ENCODE assay signal across 11 cellular contexts in genomic region chr3:128317101-128317697, GRCh38.
DNase-seq lines count a peak whose midpoint lies in the region; ATAC-seq and TF ChIP-seq lines count a peak whose summit lies in the region.
"Had no signal": no experiment of that assay in that cellular context is flagged by ENCODE, and none has a peak within 500 bp of the region (broad histone marks: within the 10 kb centered on the region; RNA-seq: fewer than 3 reads in every experiment).

No MANE protein-coding gene starts in this region.

- no peak for TF ChIP-seq CTCF in colonic mucosa (IDR thresholded peaks at IDR 0.05)

- H2AK5ac ChIP-seq in trophoblast cell (ENCODE audit: low read length): no peak overlapping the region

- no CpG with 5 or more reads among the region's 17 CpGs for WGBS in trophoblast cell (ENCODE audit: extremely low coverage, insufficient coverage, insufficient read length)

- H3K27ac ChIP-seq in BLaER1 (peak overlapping the region; percentile 45; the same call in 1 of the 2 replicates), colonic mucosa (no peak overlapping the region), trophoblast cell (ENCODE audit: low read depth, low read length) (no peak overlapping the region)
- H3K27ac ChIP-seq in CD8-positive, alpha-beta memory T cell (ENCODE audit: low read depth, low read length): no peak overlapping the region

- no peaks in the 10 kb centered on the region; the same call in 1 of the 2 replicates for H4K20me1 ChIP-seq in BLaER1

- peak overlapping the region; percentile 37 to 93 (median 64) for H3K27ac Mint-ChIP-seq in CD8-positive, alpha-beta memory T cell
- H3K27ac Mint-ChIP-seq: activated B cell treated with CpG ODN at 0.5 μM for 24 hours had no signal

- no peaks in the 10 kb centered on the region for H3K9me3 Mint-ChIP-seq in CD8-positive, alpha-beta memory T cell
- H3K9me3 Mint-ChIP-seq: activated B cell treated with CpG ODN at 0.5 μM for 24 hours had no signal

- H3K4me1 ChIP-seq in BLaER1 (peaks cover 34% of the 10 kb centered on the region), colonic mucosa (no peaks in the 10 kb centered on the region), trophoblast cell (ENCODE audit: control insufficient read depth in 1 of 2, insufficient read depth in 2 of 2, low read length in 2 of 2) (no peaks in the 10 kb centered on the region)
- H3K4me1 ChIP-seq in CD8-positive, alpha-beta memory T cell (ENCODE audit: insufficient read depth, low read length): peaks cover 90% of the 10 kb centered on the region

- no peak overlapping the region for H3K23ac ChIP-seq in trophoblast cell (ENCODE audit: low read length)

- H3K4me1 Mint-ChIP-seq in CD8-positive, alpha-beta memory T cell: peaks cover 27 to 55% (median 43%) of the 10 kb centered on the region in 3 donors
- H3K4me1 Mint-ChIP-seq: activated B cell treated with CpG ODN at 0.5 μM for 24 hours had no signal

- peak overlapping the region; percentile 2 for H4K91ac ChIP-seq in trophoblast cell (ENCODE audit: low read depth, low read length)

- ATAC-seq in GM21717 (IDR thresholded peaks at IDR 0.05; ENCODE audit: unreplicated experiment): no peak
- ATAC-seq: PC-3 had no signal

- H3K36me3 Mint-ChIP-seq in CD8-positive, alpha-beta memory T cell: peaks cover 0 to 23% (median 14%) of the 10 kb centered on the region in 3 donors

- H2BK5ac ChIP-seq in trophoblast cell (ENCODE audit: low read depth, low read length, poor library complexity): no peak overlapping the region

- POLR2A ChIA-PET in CD8-positive, alpha-beta memory T cell (lab: Charles Lee): no interaction called here

- no peak overlapping the region for H3K18ac ChIP-seq in trophoblast cell (ENCODE audit: low read length)

- H3K27me3 ChIP-seq in BLaER1: no peaks in the 10 kb centered on the region
- no peaks in the 10 kb centered on the region for H3K27me3 ChIP-seq in CD8-positive, alpha-beta memory T cell (ENCODE audit: insufficient read depth, low read length, poor library complexity, severe bottlenecking)
- H3K27me3 ChIP-seq in colonic mucosa: no peaks in the 10 kb centered on the region
- no peaks in the 10 kb centered on the region for H3K27me3 ChIP-seq in trophoblast cell (ENCODE audit: insufficient read depth, low read length)

- H3K9ac ChIP-seq in BLaER1: peak overlapping the region; percentile 60
- H3K9ac ChIP-seq in colonic mucosa (ENCODE audit: low read depth in 2 of 2, low read length in 2 of 2): no peak overlapping the region
- no peak overlapping the region for H3K9ac ChIP-seq in trophoblast cell (ENCODE audit: low read length)

- peak in 1 of 5 donors; percentile 18 for DNase-seq in CD8-positive, alpha-beta memory T cell
- peak; percentile 14 for DNase-seq in colonic mucosa
- DNase-seq in trophoblast cell: no peak
- no peak for DNase-seq in COR-L47 (lab: John Stamatoyannopoulos, UW)
- no peak for DNase-seq in stimulated activated CD4-positive, alpha-beta T cell treated with anti-CD3 and anti-CD28 coated beads, Interleukin-15, amount 100 ng/mL, for 24 hours
- DNase-seq: activated B cell treated with CpG ODN at 0.5 μM for 24 hours, mammary epithelial cell, NCI-H187, PC-3 had no signal

- H4K8ac ChIP-seq in trophoblast cell (ENCODE audit: low read depth, low read length): no peak overlapping the region

- H2BK120ac ChIP-seq in trophoblast cell (ENCODE audit: insufficient read depth, low read length, poor library complexity): no peak overlapping the region

- H2AFZ ChIP-seq in trophoblast cell (ENCODE audit: insufficient read depth, low read length, poor library complexity): no peak overlapping the region

- no peak overlapping the region for H3K14ac ChIP-seq in trophoblast cell (ENCODE audit: low read length)

- H3K79me2 ChIP-seq in trophoblast cell (ENCODE audit: control insufficient read depth, insufficient read depth, low read length, poor library complexity): no peaks in the 10 kb centered on the region

- H3K4ac ChIP-seq in trophoblast cell (ENCODE audit: low read depth, low read length): no peak overlapping the region

- CTCF ChIA-PET in CD8-positive, alpha-beta memory T cell (lab: Charles Lee): interaction anchor here (1.6 kb wide), 1 partner anchor 8 kb away, joined by 4 read pairs; no protein-coding TSS in a partner anchor

- peaks cover 8% of the 10 kb centered on the region; the same call in 1 of the 2 replicates for H3K36me3 ChIP-seq in BLaER1
- no peaks in the 10 kb centered on the region for H3K36me3 ChIP-seq in CD8-positive, alpha-beta memory T cell (ENCODE audit: insufficient read depth, low read length)
- no peaks in the 10 kb centered on the region for H3K36me3 ChIP-seq in colonic mucosa
- no peaks in the 10 kb centered on the region for H3K36me3 ChIP-seq in trophoblast cell (ENCODE audit: control insufficient read depth in 1 of 2, insufficient read depth in 2 of 2, low read length in 2 of 2)

- H3K4me2 ChIP-seq in BLaER1 (peak overlapping the region; percentile 81), trophoblast cell (ENCODE audit: low read length) (no peak overlapping the region)

- no peak overlapping the region for H2BK12ac ChIP-seq in trophoblast cell (ENCODE audit: low read length)

- peak overlapping the region in 3 of 7 donors; percentile 4 to 56 (median 41) for H3K4me3 Mint-ChIP-seq in CD8-positive, alpha-beta memory T cell
- H3K4me3 Mint-ChIP-seq: activated B cell treated with CpG ODN at 0.5 μM for 24 hours had no signal

- H3K9me3 ChIP-seq in BLaER1 (no peaks in the 10 kb centered on the region), colonic mucosa (no peaks in the 10 kb centered on the region), trophoblast cell (ENCODE audit: insufficient read depth, low read depth, low read length) (peaks cover 5% of the 10 kb centered on the region)
- no peaks in the 10 kb centered on the region for H3K9me3 ChIP-seq in CD8-positive, alpha-beta memory T cell (ENCODE audit: low read length)

- H3K79me1 ChIP-seq in trophoblast cell (ENCODE audit: low read length): peaks cover 3% of the 10 kb centered on the region

- intact Hi-C loops in colonic mucosa (cut with DNase I): no loop called here

- no peaks in the 10 kb centered on the region for H3K27me3 Mint-ChIP-seq in CD8-positive, alpha-beta memory T cell
- H3K27me3 Mint-ChIP-seq: activated B cell treated with CpG ODN at 0.5 μM for 24 hours had no signal

- H4K12ac ChIP-seq in trophoblast cell (ENCODE audit: low read depth, low read length): no peak overlapping the region

- H3K4me3 ChIP-seq in BLaER1 (no peak overlapping the region), colonic mucosa (no peak overlapping the region), trophoblast cell (ENCODE audit: low read depth, low read length) (no peak overlapping the region)
- no peak overlapping the region for H3K4me3 ChIP-seq in CD8-positive, alpha-beta memory T cell (ENCODE audit: low read length)
